15 cellular contexts compared by ENCODE assay signal in genomic region chr15:100880897-100881242, GRCh38. TPM values are rescaled to one million over a fixed set of nuclear protein-coding genes. Genes with fewer than 3 reads are reported as not detected.
DNase-seq lines count a peak whose midpoint lies in the region; ATAC-seq and TF ChIP-seq lines count a peak whose summit lies in the region.
"Had no signal": no experiment of that assay in that cellular context is flagged by ENCODE, and none has a peak within 500 bp of the region (broad histone marks: within the 10 kb centered on the region; RNA-seq: fewer than 3 reads in every experiment).

No MANE protein-coding gene starts in this region.

- H3K36me3 ChIP-seq in PC-3 (ENCODE audit: low read depth, low read length), result peaks cover 58% of the 10 kb centered on the region
- no peaks in the 10 kb centered on the region for H3K36me3 ChIP-seq in esophagus (ENCODE audit: control insufficient read depth in 2 of 2, insufficient read depth in 2 of 2, low read length in 1 of 2)

- H4K20me1 ChIP-seq in PC-3 (ENCODE audit: low read length), result peaks cover 59% of the 10 kb centered on the region

- H3K27me3 ChIP-seq in CD4-positive, alpha-beta T cell (ENCODE audit: control insufficient read depth, insufficient read depth, low read length), result peaks cover 70% of the 10 kb centered on the region
- H3K27me3 ChIP-seq in PC-3 (ENCODE audit: low read length) (no peaks in the 10 kb centered on the region), esophagus (ENCODE audit: control insufficient read depth in 1 of 2, insufficient read depth in 2 of 2, low read length in 2 of 2) (no peaks in the 10 kb centered on the region)

- peaks cover 84% of the 10 kb centered on the region for H3K27me3 Mint-ChIP-seq in CD4-positive, alpha-beta T cell
- H3K27me3 Mint-ChIP-seq in neural crest cell (ENCODE audit: low read depth), result peaks cover 80% of the 10 kb centered on the region

- peak overlapping the region; percentile 78 for H3K4me3 ChIP-seq in PC-3 (ENCODE audit: low read length)
- peak overlapping the region; percentile 53 to 59 for H3K4me3 ChIP-seq in esophagus (ENCODE audit: low read depth in 1 of 2, low read length in 2 of 2)

- no peaks in the 10 kb centered on the region for H3K9me3 ChIP-seq in CD4-positive, alpha-beta T cell (ENCODE audit: control insufficient read depth, low read length)
- no peaks in the 10 kb centered on the region for H3K9me3 ChIP-seq in PC-3 (ENCODE audit: low read length)
- H3K9me3 ChIP-seq in esophagus (ENCODE audit: control insufficient read depth in 2 of 2, insufficient read depth in 1 of 2, low read depth in 1 of 2, low read length in 1 of 2), result no peaks in the 10 kb centered on the region
- H3K9me3 ChIP-seq: SK-N-SH had no signal

- H2AFZ ChIP-seq in PC-3 (ENCODE audit: low read length), result no peak overlapping the region

- no peaks in the 10 kb centered on the region for H3K9me3 Mint-ChIP-seq in CD4-positive, alpha-beta T cell
- no peaks in the 10 kb centered on the region for H3K9me3 Mint-ChIP-seq in neural crest cell
- H3K9me3 Mint-ChIP-seq: CD4-positive, CD25-positive, alpha-beta regulatory T cell had no signal

- no peak for TF ChIP-seq CTCF in CD4-positive, alpha-beta T cell (IDR thresholded peaks at IDR 0.05)
- TF ChIP-seq CTCF in PC-3 (conservative IDR thresholded peaks at IDR 0.05; ENCODE audit: low read depth, low read length), result no peak
- no peak for TF ChIP-seq CTCF in neural crest cell (conservative IDR thresholded peaks at IDR 0.05)

- H3F3A ChIP-seq in PC-3 (ENCODE audit: low read length, unreplicated experiment), result peaks cover 39% of the 10 kb centered on the region

- WGBS in esophagus, 2 donors, result 68 to 75% methylated on average over 10 of the region's 10 CpGs

- ATAC-seq in CD4-positive, alpha-beta T cell (ENCODE audit: poor library complexity), result no peak
- ATAC-seq in PC-3, result no peak
- ATAC-seq in GM18909 (IDR thresholded peaks at IDR 0.05; ENCODE audit: poor library complexity, unreplicated experiment), result no peak
- ATAC-seq in HG02938 (IDR thresholded peaks at IDR 0.05; ENCODE audit: unreplicated experiment), result no peak

- POLR2A ChIA-PET in CD4-positive, alpha-beta T cell (lab: Charles Lee), result no interaction called here
- POLR2A ChIA-PET in PC-3 (lab: Charles Lee; ENCODE audit: unreplicated experiment), result interaction anchor here (1.7 kb wide), 1 partner anchor 159 kb away, joined by 11 read pairs; no protein-coding TSS in a partner anchor

- no peak overlapping the region for H3K27ac ChIP-seq in CD4-positive, alpha-beta T cell (ENCODE audit: low read depth, low read length)
- H3K27ac ChIP-seq in PC-3 (ENCODE audit: low read length), result peak overlapping the region; percentile 95
- no peak overlapping the region for H3K27ac ChIP-seq in esophagus (ENCODE audit: low read depth in 2 of 2, low read length in 1 of 2)

- no peak overlapping the region for H3K27ac Mint-ChIP-seq in CD4-positive, alpha-beta T cell
- no peak overlapping the region for H3K27ac Mint-ChIP-seq in neural crest cell (ENCODE audit: unreplicated experiment)

- no peaks in the 10 kb centered on the region for H3K4me1 Mint-ChIP-seq in CD4-positive, alpha-beta T cell (ENCODE audit: low read depth)
- H3K4me1 Mint-ChIP-seq in neural crest cell, result peaks cover 18% of the 10 kb centered on the region

- no peaks in the 10 kb centered on the region for H3K36me3 Mint-ChIP-seq in CD4-positive, alpha-beta T cell (ENCODE audit: low read depth)
- no peaks in the 10 kb centered on the region for H3K36me3 Mint-ChIP-seq in neural crest cell (ENCODE audit: low read depth)
- H3K36me3 Mint-ChIP-seq: CD4-positive, CD25-positive, alpha-beta regulatory T cell had no signal

- intact Hi-C loops in CD4-positive, alpha-beta T cell (cut with DNase I, micrococcal nuclease), result no loop called here
- intact Hi-C loops in PC-3 (cut with micrococcal nuclease), result no loop called here

- H3K79me2 ChIP-seq in PC-3 (ENCODE audit: low read length), result peaks cover 89% of the 10 kb centered on the region

- no peak for DNase-seq in CD4-positive, alpha-beta T cell
- DNase-seq in PC-3 (no peak), neural crest cell (ENCODE audit: low read depth, low spot score) (no peak), NCI-H2196 (lab: John Stamatoyannopoulos, UW; ENCODE audit: unreplicated experiment) (no peak), NCI-H2227 (lab: John Stamatoyannopoulos, UW; ENCODE audit: unreplicated experiment) (no peak)
- DNase-seq: CD4-positive, CD25-positive, alpha-beta regulatory T cell; cerebellar nuclear complex; Kasumi-1; NCI-H510A treated with DMSO at 0.1 percent for 48 hours; nucleus accumbens; SK-N-SH had no signal

- H3K4me3 Mint-ChIP-seq in CD4-positive, alpha-beta T cell, result peak overlapping the region; percentile 54
- H3K4me3 Mint-ChIP-seq in neural crest cell, result peak overlapping the region; percentile 83

- no peaks in the 10 kb centered on the region for H3K9me2 ChIP-seq in PC-3 (replicated peaks; ENCODE audit: low read length)
- H3K9me2 ChIP-seq: SK-N-SH had no signal

- peak overlapping the region; percentile 100 for H3K9ac ChIP-seq in PC-3 (ENCODE audit: low read length)
- H3K9ac ChIP-seq: SK-N-SH had no signal

- BruUV-seq in PC-3 (replicated peaks; lab: Mats Ljungman, UMichigan), result no TSS peak

- peak overlapping the region; percentile 92 for H3K4me2 ChIP-seq in PC-3 (ENCODE audit: low read length)
- H3K4me2 ChIP-seq: SK-N-SH had no signal

- CTCF ChIA-PET in CD4-positive, alpha-beta T cell (lab: Charles Lee), result no interaction called here
- CTCF ChIA-PET in PC-3 (lab: Charles Lee), result no interaction called here

- H3K4me1 ChIP-seq in PC-3 (ENCODE audit: insufficient read depth, low read length) (peaks cover 45% of the 10 kb centered on the region), esophagus (ENCODE audit: control insufficient read depth in 2 of 2, insufficient read depth in 2 of 2, low read length in 1 of 2) (peaks cover 5 to 8% of the 10 kb centered on the region in 2 donors)

RNA-seq across cellular contexts. Expression of gene ALDH1A3, which starts 1.2 kb away (rescaled TPM):
- total RNA-seq in CD4-positive, alpha-beta T cell, result not detected
- total RNA-seq in PC-3 (2014; rRNA removed), result 5,398 and 6,043 TPM in 2 replicates
- polyA plus RNA-seq in esophagus, result 10 to 100 TPM in 1 of 2 donors, 1 to 10 TPM in 1; 9.3 to 32.8 TPM
- total RNA-seq in neural crest cell, result 8.0 and 9.2 TPM in 2 replicates
- total RNA-seq: activated CD8-positive, alpha-beta memory T cell treated with anti-CD3 and anti-CD28 coated beads for 36 hours; CD4-positive, CD25-positive, alpha-beta regulatory T cell had no signal
- polyA plus RNA-seq: CD4-positive, CD25-positive, alpha-beta regulatory T cell had no signal

RNA-seq across cellular contexts. Expression of gene LRRK1, which starts 38.3 kb away (rescaled TPM):
- total RNA-seq in CD4-positive, alpha-beta T cell, result under 1 TPM; 0.60 to 0.73 TPM
- total RNA-seq in PC-3 (2014; rRNA removed) (7.0 and 11.4 TPM in 2 replicates), neural crest cell (1.7 and 2.5 TPM in 2 replicates)
- polyA plus RNA-seq in esophagus, result 1 to 10 TPM; 4.4 to 7.0 TPM

Comparison
In these comparisons a context has a peak if more than half of its experiments do, and no peak if none do; other contexts are left out.
1. RNA of gene ALDH1A3, which starts 1.2 kb away (total RNA-seq): 5,398 to 6,043 TPM in PC-3; 8.0 to 9.2 TPM in neural crest cell and not detected in CD4-positive, alpha-beta T cell; every median in the first group is over 100 times any median in the second.